ENCODE assay signal across 13 cellular contexts in genomic region chr2:128279786-128280701, GRCh38. TPM values are rescaled to one million over a fixed set of nuclear protein-coding genes. Genes with fewer than 3 reads are reported as not detected.
DNase-seq lines count a peak whose midpoint lies in the region; ATAC-seq and TF ChIP-seq lines count a peak whose summit lies in the region.
"Had no signal": no experiment of that assay in that cellular context is flagged by ENCODE, and none has a peak within 500 bp of the region (broad histone marks: within the 10 kb centered on the region; RNA-seq: fewer than 3 reads in every experiment).

No MANE protein-coding gene starts in this region.

- H3K4ac ChIP-seq in H9 (ENCODE audit: low read depth, low read length): no peak overlapping the region

- H2BK120ac ChIP-seq in H9 (ENCODE audit: low read depth, low read length, poor library complexity, severe bottlenecking): no peak overlapping the region

- no peak overlapping the region for H2BK5ac ChIP-seq in H9 (ENCODE audit: insufficient read length, low read length)

- no peaks in the 10 kb centered on the region for H3K23me2 ChIP-seq in H9 (ENCODE audit: insufficient read length, low read depth, low read length, poor library complexity, severe bottlenecking)

- H2BK12ac ChIP-seq in H9 (ENCODE audit: insufficient read length, low read depth, low read length): no peak overlapping the region

- H2AFZ ChIP-seq in H9 (ENCODE audit: low read length): no peak overlapping the region

- TF ChIP-seq CTCF in H9 (conservative IDR thresholded peaks at IDR 0.05): no peak
- no peak for TF ChIP-seq CTCF in dorsolateral prefrontal cortex (IDR thresholded peaks at IDR 0.05 in 54 of 56, conservative IDR thresholded peaks at IDR 0.05 in 2 of 56; ENCODE audit: low read depth in 1 of 56, partially characterized antibody in 56 of 56)

- no peak overlapping the region for H3K23ac ChIP-seq in H9 (ENCODE audit: insufficient read length, low read depth, low read length)

- no peak overlapping the region for H3K18ac ChIP-seq in H9 (ENCODE audit: insufficient read length, low read depth, low read length)

- peak overlapping the region in 2 of 3 experiments; percentile 55 to 57; a peak in 1 of 7 replicates for H3K27ac Mint-ChIP-seq in H9
- H3K27ac Mint-ChIP-seq in naive thymus-derived CD8-positive, alpha-beta T cell: peak overlapping the region in 4 of 10 donors; percentile 18 to 93 (median 48)

- no peak overlapping the region for H3K9ac ChIP-seq in H9 (ENCODE audit: extremely low read depth, insufficient read length, low read length)

- H3K56ac ChIP-seq in H9 (ENCODE audit: insufficient read length, low read depth, low read length): no peak overlapping the region

- H2AK5ac ChIP-seq in H9 (ENCODE audit: insufficient read length, low read length): no peak overlapping the region

- H3K27me3 ChIP-seq in H9 (ENCODE audit: insufficient read depth, low read length) (no peaks in the 10 kb centered on the region), dorsolateral prefrontal cortex (no peaks in the 10 kb centered on the region)
- H3K27me3 ChIP-seq: cardiac muscle cell, foreskin keratinocyte had no signal

- DNase-seq in AML-193 (lab: John Stamatoyannopoulos, UW): peak; percentile 70 to 75
- peak; percentile 16 for DNase-seq in H9
- peak in 6 of 10 donors; percentile 27 to 46 (median 37) for DNase-seq in dorsolateral prefrontal cortex
- DNase-seq in naive thymus-derived CD8-positive, alpha-beta T cell: peak in 2 of 10 donors; percentile 17 to 42
- no peak for DNase-seq in DMS53 treated with DMSO at 0.1 percent for 48 hours (lab: John Stamatoyannopoulos, UW; ENCODE audit: unreplicated experiment)
- DNase-seq: foreskin keratinocyte; NCI-H510A treated with DMSO at 0.1 percent for 48 hours; stimulated activated naive CD8-positive, alpha-beta T cell treated with anti-CD3 and anti-CD28 coated beads, Interleukin-15, amount 100 ng/mL, for 72 hours had no signal

- no peaks in the 10 kb centered on the region for H3K27me3 Mint-ChIP-seq in H9 (ENCODE audit: low read depth)
- H3K27me3 Mint-ChIP-seq in naive thymus-derived CD8-positive, alpha-beta T cell: no peaks in the 10 kb centered on the region
- H3K27me3 Mint-ChIP-seq: stimulated activated naive CD8-positive, alpha-beta T cell treated with anti-CD3 and anti-CD28 coated beads, Interleukin-15, amount 100 ng/mL, for 72 hours had no signal

- no peak overlapping the region for H3T11ph ChIP-seq in H9 (ENCODE audit: low read length)

- H4K20me1 ChIP-seq in H9 (ENCODE audit: control insufficient read depth, insufficient read depth, insufficient read length): no peaks in the 10 kb centered on the region

- H3K4me1 Mint-ChIP-seq in H9: peaks cover 10 to 13% of the 10 kb centered on the region in 2 experiments; a peak in 3 of 4 replicates
- peaks cover 10 to 41% (median 34%) of the 10 kb centered on the region in 4 donors for H3K4me1 Mint-ChIP-seq in naive thymus-derived CD8-positive, alpha-beta T cell

- H4K5ac ChIP-seq in H9 (ENCODE audit: insufficient read length, low read depth, low read length): no peak overlapping the region

- POLR2A ChIA-PET in naive thymus-derived CD8-positive, alpha-beta T cell (lab: Charles Lee): no interaction called here

- H2BK15ac ChIP-seq in H9 (ENCODE audit: low read depth, low read length): no peak overlapping the region

- no peak overlapping the region for H4K91ac ChIP-seq in H9 (ENCODE audit: insufficient read length, low read depth, low read length)

- no CpG with 5 or more reads among the region's 23 CpGs for WGBS in H9 (ENCODE audit: extremely low coverage, insufficient read length, low lambda C conversion rate)

- H3K27ac ChIP-seq in H9 (ENCODE audit: insufficient read length, low read depth, low read length) (no peak overlapping the region), dorsolateral prefrontal cortex (peak overlapping the region in 43 of 59 donors; percentile 12 to 78 (median 57))
- H3K27ac ChIP-seq: cardiac muscle cell, foreskin keratinocyte, SK-N-MC had no signal

- H3K36me3 Mint-ChIP-seq in H9 (ENCODE audit: insufficient read depth in 1 of 3, low read depth in 3 of 3): peaks cover 10 to 27% (median 22%) of the 10 kb centered on the region in 3 experiments
- peaks cover 0 to 15% (median 9%) of the 10 kb centered on the region in 3 donors for H3K36me3 Mint-ChIP-seq in naive thymus-derived CD8-positive, alpha-beta T cell

- peak; percentile 30 for ATAC-seq in naive thymus-derived CD8-positive, alpha-beta T cell
- ATAC-seq in HG02759 (IDR thresholded peaks at IDR 0.05; ENCODE audit: unreplicated experiment): no peak
- ATAC-seq in HG03457 (IDR thresholded peaks at IDR 0.05; ENCODE audit: unreplicated experiment): no peak
- ATAC-seq in HG03280 (IDR thresholded peaks at IDR 0.05; ENCODE audit: unreplicated experiment): no peak
- ATAC-seq: foreskin keratinocyte; stimulated activated naive CD8-positive, alpha-beta T cell treated with anti-CD3 and anti-CD28 coated beads, Interleukin-15, amount 100 ng/mL, for 72 hours had no signal

- H3K9me3 ChIP-seq in H9 (ENCODE audit: control insufficient read depth, low read depth, low read length): no peaks in the 10 kb centered on the region

- no peak overlapping the region for H3K4me3 ChIP-seq in dorsolateral prefrontal cortex
- H3K4me3 ChIP-seq: cardiac muscle cell, SK-N-MC had no signal

- intact Hi-C loops in dorsolateral prefrontal cortex (cut with DNase I): no loop called here

- H3K9me3 Mint-ChIP-seq in H9: no peaks in the 10 kb centered on the region
- peaks cover 0 to 8% (median 4%) of the 10 kb centered on the region in 9 donors for H3K9me3 Mint-ChIP-seq in naive thymus-derived CD8-positive, alpha-beta T cell
- H3K9me3 Mint-ChIP-seq: stimulated activated naive CD8-positive, alpha-beta T cell treated with anti-CD3 and anti-CD28 coated beads, Interleukin-15, amount 100 ng/mL, for 72 hours had no signal

- H3K79me1 ChIP-seq in H9 (ENCODE audit: insufficient read depth, low read depth, low read length, poor library complexity, severe bottlenecking): peaks cover 5% of the 10 kb centered on the region

- H3K4me3 Mint-ChIP-seq in H9: no peak overlapping the region
- H3K4me3 Mint-ChIP-seq in naive thymus-derived CD8-positive, alpha-beta T cell: peak overlapping the region in 1 of 10 donors; percentile 15
- H3K4me3 Mint-ChIP-seq: stimulated activated naive CD8-positive, alpha-beta T cell treated with anti-CD3 and anti-CD28 coated beads, Interleukin-15, amount 100 ng/mL, for 72 hours had no signal

- no peak overlapping the region for H4K8ac ChIP-seq in H9 (replicated peaks; ENCODE audit: insufficient read length, low read depth, low read length)

- no peak overlapping the region; the same call in 1 of the 2 replicates for H3K14ac ChIP-seq in H9 (ENCODE audit: insufficient read depth, low read length)

- peaks cover 4% of the 10 kb centered on the region; the same call in 1 of the 2 replicates for H3K79me2 ChIP-seq in H9 (ENCODE audit: insufficient read depth, low read length)

- no peak overlapping the region for H2BK20ac ChIP-seq in H9 (ENCODE audit: low read depth, low read length, poor library complexity, severe bottlenecking)

- H3K4me1 ChIP-seq in H9 (ENCODE audit: insufficient read depth, low read length): no peaks in the 10 kb centered on the region
- H3K4me1 ChIP-seq: foreskin keratinocyte had no signal

- no peak overlapping the region for H3K4me2 ChIP-seq in H9 (ENCODE audit: insufficient read depth, insufficient read length, low read length)

RNA-seq across cellular contexts. Expression of gene HS6ST1, which starts 38.6 kb away (rescaled TPM):
- total RNA-seq in H9 (2021): 58.9 and 60.2 TPM in 2 replicates
- 100 to 1,000 TPM in 78 of 120 experiments, 10 to 100 TPM in 42; 63.1 to 197 (median 109) TPM for total RNA-seq in dorsolateral prefrontal cortex
- total RNA-seq in naive thymus-derived CD8-positive, alpha-beta T cell: 10 to 100 TPM; 14.4 to 15.2 TPM
- polyA plus RNA-seq in naive thymus-derived CD8-positive, alpha-beta T cell: 1 to 10 TPM; 3.2 to 4.2 (median 3.5) TPM

Comparison
In these comparisons a context has a peak if more than half of its experiments do, and no peak if none do; other contexts are left out.
1. ATAC-seq: peak in naive thymus-derived CD8-positive, alpha-beta T cell (2 of 2); none in HG02759 (single experiment), HG03457 (single experiment) and HG03280 (single experiment).